Comparison of ENCODE assay signal across 14 cellular contexts in the genomic region with DNA sequence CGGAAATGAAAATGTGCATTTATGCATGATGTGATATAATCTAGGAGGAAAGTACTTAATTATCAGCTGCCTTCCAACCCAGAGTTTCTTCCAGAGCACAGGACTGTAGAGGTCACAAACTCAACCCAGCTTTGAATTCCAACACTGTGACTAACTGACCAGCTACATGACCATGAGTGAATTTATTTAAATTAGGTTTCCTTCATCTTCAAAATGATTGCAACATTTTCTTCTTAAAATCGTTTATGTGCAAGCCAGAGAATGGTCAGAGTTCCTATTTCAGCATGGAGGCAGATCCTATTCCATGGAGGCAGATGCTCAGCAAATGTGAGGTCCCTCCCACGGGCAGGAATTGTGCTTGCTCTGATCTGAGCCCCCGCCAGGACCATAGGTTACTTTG. TPM values are rescaled to one million over a fixed set of nuclear protein-coding genes. Genes with fewer than 3 reads are reported as not detected.
A peak's percentile ranks its signal among the peaks of the same experiment; 100 is the strongest.
DNase-seq lines count a peak whose midpoint lies in the region; ATAC-seq and TF ChIP-seq lines count a peak whose summit lies in the region.
"Had no signal": no experiment of that assay in that cellular context is flagged by ENCODE, and none has a peak within 500 bp of the region (broad histone marks: within the 10 kb centered on the region; RNA-seq: fewer than 3 reads in every experiment).

No MANE protein-coding gene starts in this region.

- H3K27me3 Mint-ChIP-seq in naive thymus-derived CD4-positive, alpha-beta T cell = no peaks in the 10 kb centered on the region
- H3K27me3 Mint-ChIP-seq: activated B cell treated with CpG ODN at 0.5 μM for 24 hours; CD4-positive, alpha-beta T cell; stimulated activated naive CD8-positive, alpha-beta T cell treated with anti-CD3 and anti-CD28 coated beads, Interleukin-15, amount 100 ng/mL, for 72 hours had no signal

- DNase-seq in Caki2 (ENCODE audit: low read depth) (peak; percentile 32), RPMI7951 (ENCODE audit: low read depth) (peak; percentile 79), epithelial cell of esophagus (ENCODE audit: low read depth) (peak; percentile 49), Right ventricle myocardium superior (no peak), NCI-H146 treated with DMSO at 0.1 percent for 48 hours (lab: John Stamatoyannopoulos, UW; ENCODE audit: unreplicated experiment) (no peak), coronary artery (ENCODE audit: low spot score) (no peak), tibial nerve (ENCODE audit: low spot score in 2 of 2) (no peak)
- no peak for DNase-seq in naive thymus-derived CD4-positive, alpha-beta T cell
- DNase-seq: activated B cell treated with CpG ODN at 0.5 μM for 24 hours; activated T-cell treated with anti-CD3 and anti-CD28 coated beads, Interleukin-2, amount 50 U/mL, for 1 hour; CD4-positive, alpha-beta T cell; NCI-H526; stimulated activated CD4-positive, alpha-beta T cell treated with anti-CD3 and anti-CD28 coated beads, Interleukin-4, amount 100 ng/mL, for 1 hour; stimulated activated naive CD8-positive, alpha-beta T cell treated with anti-CD3 and anti-CD28 coated beads, Interleukin-15, amount 100 ng/mL, for 72 hours had no signal

- 63 to 66% methylated on average over 4 of the region's 4 CpGs for WGBS in tibial nerve, 2 donors

- intact Hi-C loops in naive thymus-derived CD4-positive, alpha-beta T cell (cut with micrococcal nuclease) = no loop called here
- intact Hi-C loops in Right ventricle myocardium superior (cut with DNase I) = no loop called here

- peak overlapping the region in 1 of 9 donors; percentile 66 for H3K27ac Mint-ChIP-seq in naive thymus-derived CD4-positive, alpha-beta T cell
- H3K27ac Mint-ChIP-seq: activated B cell treated with CpG ODN at 0.5 μM for 24 hours; CD4-positive, alpha-beta T cell had no signal

- H3K9me3 ChIP-seq in naive thymus-derived CD4-positive, alpha-beta T cell (ENCODE audit: control insufficient read depth in 2 of 3, low read length in 3 of 3) = no peaks in the 10 kb centered on the region
- no peaks in the 10 kb centered on the region for H3K9me3 ChIP-seq in tibial nerve

- TF ChIP-seq CTCF in epithelial cell of esophagus (IDR thresholded peaks at IDR 0.05; ENCODE audit: insufficient read depth, low read depth, low read length, missing control alignments) (no peak), coronary artery (IDR thresholded peaks at IDR 0.05) (no peak), tibial nerve (IDR thresholded peaks at IDR 0.05) (no peak)

- POLR2A ChIA-PET in naive thymus-derived CD4-positive, alpha-beta T cell (lab: Charles Lee) = interaction anchor here (1.0 kb wide), 1 partner anchor 12 kb away, joined by 4 read pairs; no protein-coding TSS in a partner anchor

- peaks cover 9 to 37% (median 13%) of the 10 kb centered on the region in 3 experiments for H3K36me3 ChIP-seq in naive thymus-derived CD4-positive, alpha-beta T cell (ENCODE audit: control insufficient read depth in 2 of 3, insufficient read depth in 3 of 3, low read length in 3 of 3)
- peaks cover 0 to 30% (median 19%) of the 10 kb centered on the region in 3 donors for H3K36me3 ChIP-seq in tibial nerve

- in situ Hi-C loops in Caki2 (cut with HindIII; ENCODE audit: low pct_unique_long_range_greater_than_20kb, low sequenced_read_pairs) = no loop called here

- ATAC-seq in naive thymus-derived CD4-positive, alpha-beta T cell = no peak
- ATAC-seq in Right ventricle myocardium superior (ENCODE audit: poor library complexity) = no peak
- ATAC-seq: stimulated activated naive CD8-positive, alpha-beta T cell treated with anti-CD3 and anti-CD28 coated beads, Interleukin-15, amount 100 ng/mL, for 72 hours had no signal

- peak overlapping the region; percentile 33 for H3K27ac ChIP-seq in naive thymus-derived CD4-positive, alpha-beta T cell (ENCODE audit: low read depth, low read length)
- no peak overlapping the region for H3K27ac ChIP-seq in coronary artery
- peak overlapping the region in 1 of 4 donors; percentile 84 for H3K27ac ChIP-seq in tibial nerve

- CTCF ChIA-PET in naive thymus-derived CD4-positive, alpha-beta T cell (lab: Charles Lee) = no interaction called here

- H3K4me3 ChIP-seq in epithelial cell of esophagus (ENCODE audit: low read length) (no peak overlapping the region), coronary artery (no peak overlapping the region), tibial nerve (no peak overlapping the region)
- no peak overlapping the region for H3K4me3 ChIP-seq in naive thymus-derived CD4-positive, alpha-beta T cell (ENCODE audit: low read length)

- TF ChIP-seq POLR2A in tibial nerve (IDR thresholded peaks at IDR 0.05) = no peak

- no peak overlapping the region for H3K4me3 Mint-ChIP-seq in naive thymus-derived CD4-positive, alpha-beta T cell
- H3K4me3 Mint-ChIP-seq: activated B cell treated with CpG ODN at 0.5 μM for 24 hours; CD4-positive, alpha-beta T cell; stimulated activated naive CD8-positive, alpha-beta T cell treated with anti-CD3 and anti-CD28 coated beads, Interleukin-15, amount 100 ng/mL, for 72 hours had no signal

- H3K9me3 Mint-ChIP-seq in naive thymus-derived CD4-positive, alpha-beta T cell = no peaks in the 10 kb centered on the region
- H3K9me3 Mint-ChIP-seq: activated B cell treated with CpG ODN at 0.5 μM for 24 hours; CD4-positive, alpha-beta T cell; stimulated activated naive CD8-positive, alpha-beta T cell treated with anti-CD3 and anti-CD28 coated beads, Interleukin-15, amount 100 ng/mL, for 72 hours had no signal

- H3K4me1 ChIP-seq in naive thymus-derived CD4-positive, alpha-beta T cell (ENCODE audit: control insufficient read depth in 2 of 2, insufficient read depth in 2 of 2, low read length in 2 of 2) = no peaks in the 10 kb centered on the region
- H3K4me1 ChIP-seq in tibial nerve = peaks cover 0 to 31% (median 2%) of the 10 kb centered on the region in 4 donors

- TF ChIP-seq EP300 in tibial nerve (IDR thresholded peaks at IDR 0.05) = no peak

- no peaks in the 10 kb centered on the region for H3K4me1 Mint-ChIP-seq in naive thymus-derived CD4-positive, alpha-beta T cell
- H3K4me1 Mint-ChIP-seq: activated B cell treated with CpG ODN at 0.5 μM for 24 hours; stimulated activated naive CD8-positive, alpha-beta T cell treated with anti-CD3 and anti-CD28 coated beads, Interleukin-15, amount 100 ng/mL, for 72 hours had no signal

- H3K27me3 ChIP-seq in naive thymus-derived CD4-positive, alpha-beta T cell (ENCODE audit: control insufficient read depth in 2 of 2, insufficient read depth in 2 of 2, low read length in 2 of 2) = no peaks in the 10 kb centered on the region
- no peaks in the 10 kb centered on the region for H3K27me3 ChIP-seq in tibial nerve

- H3K36me3 Mint-ChIP-seq in naive thymus-derived CD4-positive, alpha-beta T cell = peaks cover 4 to 31% (median 28%) of the 10 kb centered on the region in 5 donors

RNA-seq across cellular contexts. Expression of a gene that starts 42.4 kb away (rescaled TPM):
- total RNA-seq in Caki2 (2014; rRNA removed; shearing (Covaris generic); ENCODE audit: low replicate concordance) = 15.4 and 24.5 TPM in 2 replicates
- 20.4 and 20.8 TPM in 2 replicates for total RNA-seq in RPMI7951 (2014; rRNA removed; shearing (Covaris generic))
- 10 to 100 TPM; 39.8 to 57.6 (median 52.4) TPM for total RNA-seq in naive thymus-derived CD4-positive, alpha-beta T cell
- polyA plus RNA-seq in naive thymus-derived CD4-positive, alpha-beta T cell = 10 to 100 TPM; 21.0 to 34.5 TPM
- total RNA-seq in Right ventricle myocardium superior (33.1 TPM), tibial nerve (10 to 100 TPM; 35.4 to 59.7 (median 46.0) TPM)

Comparison
In these comparisons a context has a peak if more than half of its experiments do, and no peak if none do; other contexts are left out.
1. DNase-seq: peak in Caki2 (single experiment), RPMI7951 (single experiment) and epithelial cell of esophagus (single experiment); none in naive thymus-derived CD4-positive, alpha-beta T cell (0 of 9), Right ventricle myocardium superior (single experiment), NCI-H146 treated with DMSO at 0.1 percent for 48 hours (single experiment), coronary artery (single experiment) and tibial nerve (0 of 2).